Comparison of ENCODE assay signal across 23 cellular contexts in genomic region chr13:99040536-99041141, GRCh38.
DNase-seq lines count a peak whose midpoint lies in the region; ATAC-seq and TF ChIP-seq lines count a peak whose summit lies in the region.
"Had no signal": no experiment of that assay in that cellular context is flagged by ENCODE, and none has a peak within 500 bp of the region (broad histone marks: within the 10 kb centered on the region; RNA-seq: fewer than 3 reads in every experiment).

No MANE protein-coding gene starts in this region.

- no peak overlapping the region for H3K4me3 ChIP-seq in breast epithelium
- no peak overlapping the region for H3K4me3 ChIP-seq in upper lobe of right lung
- no peak overlapping the region for H3K4me3 ChIP-seq in smooth muscle cell
- H3K4me3 ChIP-seq: GM23338, K562, lung, SJSA1 had no signal

- H3K27ac Mint-ChIP-seq in MCF 10A (ENCODE audit: low read depth, unreplicated experiment) (no peak overlapping the region), T-helper 17 cell (peak overlapping the region; percentile 94)
- H3K27ac Mint-ChIP-seq: CD14-positive monocyte; GM23338; T-helper 1 cell treated with Interleukin-12 subunit alpha and Interleukin-12 subunit beta and Interleukin-4 antibody, amounts not matched to agents 30 μg/mL and 1 μg/mL, for 36 hours had no signal

- BruUV-seq in MCF 10A (replicated peaks; lab: Mats Ljungman, UMichigan), result no TSS peak

- intact Hi-C loops in breast epithelium (cut with DNase I; ENCODE audit: low total_unique reads) (no loop called here), MCF 10A (cut with micrococcal nuclease) (no loop called here), upper lobe of right lung (cut with DNase I) (no loop called here)

- no peak for TF ChIP-seq CTCF in breast epithelium (IDR thresholded peaks at IDR 0.05)
- TF ChIP-seq CTCF in MCF 10A (IDR thresholded peaks at IDR 0.05; ENCODE audit: unreplicated experiment), result no peak
- TF ChIP-seq CTCF in upper lobe of right lung (IDR thresholded peaks at IDR 0.05), result no peak
- TF ChIP-seq CTCF in smooth muscle cell (IDR thresholded peaks at IDR 0.05; ENCODE audit: borderline replicate concordance, insufficient read depth, poor library complexity, severe bottlenecking), result no peak

- no peak overlapping the region for H2AFZ ChIP-seq in smooth muscle cell (ENCODE audit: low read depth)
- H2AFZ ChIP-seq: GM23338 had no signal

- H3K9ac ChIP-seq in smooth muscle cell (ENCODE audit: low read depth), result no peak overlapping the region

- H3K27me3 Mint-ChIP-seq in MCF 10A (ENCODE audit: insufficient read depth, unreplicated experiment) (no peaks in the 10 kb centered on the region), T-helper 17 cell (no peaks in the 10 kb centered on the region)

- no peak overlapping the region for H3K4me2 ChIP-seq in smooth muscle cell
- H3K4me2 ChIP-seq: GM23338 had no signal

- H4K20me1 ChIP-seq in smooth muscle cell (ENCODE audit: low read depth), result peaks cover 3% of the 10 kb centered on the region

- H3F3A ChIP-seq in smooth muscle cell (ENCODE audit: low read depth), result peaks cover 5% of the 10 kb centered on the region

- H3K4me1 ChIP-seq in breast epithelium (no peaks in the 10 kb centered on the region), upper lobe of right lung (peaks cover 19% of the 10 kb centered on the region), smooth muscle cell (ENCODE audit: low read depth) (no peaks in the 10 kb centered on the region)

- H3K9me3 ChIP-seq in breast epithelium (peaks cover 0 to under 1% of the 10 kb centered on the region in 2 donors), T-helper 17 cell (ENCODE audit: control insufficient read depth, low read length, poor library complexity, severe bottlenecking) (no peaks in the 10 kb centered on the region), upper lobe of right lung (no peaks in the 10 kb centered on the region), smooth muscle cell (replicated peaks; ENCODE audit: low read depth) (no peaks in the 10 kb centered on the region)
- H3K9me3 ChIP-seq: SJSA1 had no signal

- CTCF ChIA-PET in MCF 10A (lab: Yijun Ruan, JAX), result no interaction called here

- H3K4me3 Mint-ChIP-seq in MCF 10A (ENCODE audit: unreplicated experiment) (no peak overlapping the region), T-helper 17 cell (no peak overlapping the region)
- H3K4me3 Mint-ChIP-seq: GM23338; T-helper 1 cell treated with Interleukin-12 subunit alpha and Interleukin-12 subunit beta and Interleukin-4 antibody, amounts not matched to agents 30 μg/mL and 1 μg/mL, for 36 hours had no signal

- H3K79me2 ChIP-seq in smooth muscle cell (ENCODE audit: low read depth), result no peaks in the 10 kb centered on the region

- no peaks in the 10 kb centered on the region for H3K36me3 Mint-ChIP-seq in MCF 10A (ENCODE audit: insufficient read depth, unreplicated experiment)
- H3K36me3 Mint-ChIP-seq in T-helper 17 cell (ENCODE audit: low read depth), result peaks cover 2% of the 10 kb centered on the region

- H3K27ac ChIP-seq in breast epithelium (peak overlapping the region; percentile 39 to 48), upper lobe of right lung (no peak overlapping the region), smooth muscle cell (ENCODE audit: low read depth) (no peak overlapping the region)
- H3K27ac ChIP-seq: SJSA1, WERI-Rb-1 had no signal

- WGBS in smooth muscle cell (ENCODE audit: low lambda C conversion rate), result 73% methylated on average over 3 of the region's 3 CpGs

- H3K27me3 ChIP-seq in breast epithelium, result no peaks in the 10 kb centered on the region
- no peaks in the 10 kb centered on the region for H3K27me3 ChIP-seq in upper lobe of right lung
- H3K27me3 ChIP-seq in smooth muscle cell (ENCODE audit: low read depth), result no peaks in the 10 kb centered on the region
- H3K27me3 ChIP-seq: SJSA1 had no signal

- DNase-seq in breast epithelium (ENCODE audit: low spot score in 2 of 2), result no peak
- DNase-seq in MCF 10A (ENCODE audit: unreplicated experiment), result no peak
- DNase-seq in NCI-H1417 treated with DMSO at 0.1 percent for 48 hours (lab: John Stamatoyannopoulos, UW), result peak; percentile 10
- no peak for DNase-seq in T-helper 17 cell
- no peak for DNase-seq in upper lobe of right lung
- no peak for DNase-seq in smooth muscle cell (lab: John Stamatoyannopoulos, UW; ENCODE audit: unreplicated experiment)
- no peak for DNase-seq in NCI-H1436 treated with DMSO at 0.1 percent for 48 hours (lab: John Stamatoyannopoulos, UW)
- DNase-seq: ACHN; activated CD4-positive, alpha-beta T cell treated with anti-CD3 and anti-CD28 coated beads, Interleukin-2, amount 50 U/mL, for 4 hours; activated gamma-delta T cell treated with Interleukin-2 at 50 U/mL for 16 hours; aorta; erythroblast; islet precursor cell; NCI-H2107; right cardiac atrium; WERI-Rb-1 had no signal

- no peaks in the 10 kb centered on the region for H3K36me3 ChIP-seq in breast epithelium
- H3K36me3 ChIP-seq in upper lobe of right lung, result no peaks in the 10 kb centered on the region
- no peaks in the 10 kb centered on the region for H3K36me3 ChIP-seq in smooth muscle cell (ENCODE audit: low read depth)
- H3K36me3 ChIP-seq: SJSA1, WERI-Rb-1 had no signal

- H3K4me1 Mint-ChIP-seq in MCF 10A (ENCODE audit: insufficient read depth, unreplicated experiment), result peaks cover 20% of the 10 kb centered on the region
- H3K4me1 Mint-ChIP-seq in T-helper 17 cell, result peaks cover 47% of the 10 kb centered on the region

- ATAC-seq in T-helper 17 cell (no peak), upper lobe of right lung (peak; percentile 14), HG02840 (IDR thresholded peaks at IDR 0.05; ENCODE audit: low FRiP score, unreplicated experiment) (no peak)
- ATAC-seq: GM23338, K562, right cardiac atrium had no signal

- no peaks in the 10 kb centered on the region for H3K9me3 Mint-ChIP-seq in MCF 10A (ENCODE audit: unreplicated experiment)
- H3K9me3 Mint-ChIP-seq: GM23338; T-helper 1 cell treated with Interleukin-12 subunit alpha and Interleukin-12 subunit beta and Interleukin-4 antibody, amounts not matched to agents 30 μg/mL and 1 μg/mL, for 36 hours had no signal

- POLR2A ChIA-PET in MCF 10A (lab: Yijun Ruan, JAX), result interaction anchor here (0.9 kb wide), 1 partner anchor 9 kb away, joined by 3 read pairs; no protein-coding TSS in a partner anchor

- no peak for TF ChIP-seq POLR2A in breast epithelium (IDR thresholded peaks at IDR 0.05)

Comparison
In these comparisons a context has a peak if more than half of its experiments do, and no peak if none do; other contexts are left out.
1. H3K27ac ChIP-seq: peak in breast epithelium (2 of 2); none in upper lobe of right lung (single experiment) and smooth muscle cell (single experiment).